8 cellular contexts compared by ENCODE assay signal in genomic region chr9:37119907-37120839, GRCh38. TPM values are rescaled to one million over a fixed set of nuclear protein-coding genes. Genes with fewer than 3 reads are reported as not detected.
DNase-seq lines count a peak whose midpoint lies in the region; ATAC-seq and TF ChIP-seq lines count a peak whose summit lies in the region.

TSS of gene ZCCHC7 (plus strand) at chr9:37120574.

- H3K4me2 ChIP-seq in parathyroid adenoma (ENCODE audit: low read length) = peak within 1 kb of the TSS; percentile 87

- DNase-seq in GM12865 (ENCODE audit: low read depth) (peak; percentile 97), NCI-H1417 treated with DMSO at 0.1 percent for 48 hours (lab: John Stamatoyannopoulos, UW) (peak; percentile 87), SW480 (ENCODE audit: low spot score) (peak; percentile 92), cardiac muscle cell (ENCODE audit: low read depth in 1 of 2, low spot score in 1 of 2) (peak; percentile 94 to 97), tibial nerve (ENCODE audit: low spot score in 2 of 2) (peak; percentile 95 to 97)
- DNase-seq in activated naive CD8-positive, alpha-beta T cell treated with anti-CD3 and anti-CD28 coated beads, Interleukin-2, amount 50 U/mL, for 24 hours = peak; percentile 97

- H3K27me3 ChIP-seq in cardiac muscle cell (no peaks in the 10 kb centered on the region), parathyroid adenoma (ENCODE audit: control insufficient read depth, insufficient read depth, low read length) (no peaks in the 10 kb centered on the region), tibial nerve (no peaks in the 10 kb centered on the region)

- H3K4me3 ChIP-seq in GM12865 (ENCODE audit: low read depth, low read length) = peak within 1 kb of the TSS; percentile 72
- peak within 1 kb of the TSS; percentile 76 for H3K4me3 ChIP-seq in cardiac muscle cell
- peak within 1 kb of the TSS; percentile 84 for H3K4me3 ChIP-seq in parathyroid adenoma (ENCODE audit: low read depth, low read length)
- H3K4me3 ChIP-seq in tibial nerve = peak within 1 kb of the TSS; percentile 75 to 96 (median 95)

- WGBS in tibial nerve, 2 donors = 4% methylated on average over 62 to 69 of the region's 82 CpGs

- H3K4me1 Mint-ChIP-seq in activated naive CD8-positive, alpha-beta T cell treated with anti-CD3 and anti-CD28 coated beads, Interleukin-2, amount 50 U/mL, for 24 hours = peaks cover 39% of the 10 kb centered on the region

- H3K4me1 ChIP-seq in cardiac muscle cell (ENCODE audit: low read depth) (peaks cover 5% of the 10 kb centered on the region), parathyroid adenoma (no peaks in the 10 kb centered on the region), tibial nerve (peaks cover 0 to 22% (median 9%) of the 10 kb centered on the region in 4 donors)

- peak within 1 kb of the TSS; percentile 96 for H3K27ac Mint-ChIP-seq in activated naive CD8-positive, alpha-beta T cell treated with anti-CD3 and anti-CD28 coated beads, Interleukin-2, amount 50 U/mL, for 24 hours

- TF ChIP-seq CTCF in GM12865 (IDR thresholded peaks at IDR 0.05; ENCODE audit: insufficient read depth, low read depth, low read length, missing control alignments) (no peak), cardiac muscle cell (IDR thresholded peaks at IDR 0.05; ENCODE audit: low read depth, low read length) (no peak), parathyroid adenoma (IDR thresholded peaks at IDR 0.05) (no peak), tibial nerve (IDR thresholded peaks at IDR 0.05) (peak in 1 of 5 experiments; percentile 6)

- peaks cover 17% of the 10 kb centered on the region for H3K36me3 Mint-ChIP-seq in activated naive CD8-positive, alpha-beta T cell treated with anti-CD3 and anti-CD28 coated beads, Interleukin-2, amount 50 U/mL, for 24 hours (ENCODE audit: low read depth)

- H3K9me3 ChIP-seq in cardiac muscle cell (ENCODE audit: low read depth) (no peaks in the 10 kb centered on the region), parathyroid adenoma (ENCODE audit: control insufficient read depth, low read length) (no peaks in the 10 kb centered on the region), tibial nerve (no peaks in the 10 kb centered on the region)

- TF ChIP-seq POLR2A in tibial nerve (IDR thresholded peaks at IDR 0.05) = peak; percentile 74 to 86

- peak within 1 kb of the TSS; percentile 93 for H2AFZ ChIP-seq in parathyroid adenoma

- peak; percentile 68 to 83 for TF ChIP-seq EP300 in tibial nerve (IDR thresholded peaks at IDR 0.05)

- ATAC-seq in HG02763 (IDR thresholded peaks at IDR 0.05; ENCODE audit: unreplicated experiment) = peak; percentile 94
- peak; percentile 98 for ATAC-seq in activated naive CD8-positive, alpha-beta T cell treated with anti-CD3 and anti-CD28 coated beads, Interleukin-2, amount 50 U/mL, for 24 hours

- no peaks in the 10 kb centered on the region for H3K36me3 ChIP-seq in cardiac muscle cell
- no peaks in the 10 kb centered on the region for H3K36me3 ChIP-seq in parathyroid adenoma (ENCODE audit: control insufficient read depth, insufficient read depth, low read length)
- no peaks in the 10 kb centered on the region for H3K36me3 ChIP-seq in tibial nerve

- no peaks in the 10 kb centered on the region for H3K27me3 Mint-ChIP-seq in activated naive CD8-positive, alpha-beta T cell treated with anti-CD3 and anti-CD28 coated beads, Interleukin-2, amount 50 U/mL, for 24 hours

- no peak within 1 kb of the TSS for H3K9ac ChIP-seq in parathyroid adenoma

- H3K4me3 Mint-ChIP-seq in activated naive CD8-positive, alpha-beta T cell treated with anti-CD3 and anti-CD28 coated beads, Interleukin-2, amount 50 U/mL, for 24 hours = peak within 1 kb of the TSS; percentile 87

- H3K27ac ChIP-seq in cardiac muscle cell (peak within 1 kb of the TSS; percentile 80), parathyroid adenoma (peak within 1 kb of the TSS; percentile 79), tibial nerve (peak within 1 kb of the TSS; percentile 68 to 97 (median 95))

- H3K79me2 ChIP-seq in parathyroid adenoma = peaks cover 5% of the 10 kb centered on the region

- peaks cover 6% of the 10 kb centered on the region for H3K9me3 Mint-ChIP-seq in activated naive CD8-positive, alpha-beta T cell treated with anti-CD3 and anti-CD28 coated beads, Interleukin-2, amount 50 U/mL, for 24 hours

RNA-seq across cellular contexts. Expression of gene ZCCHC7, which starts in this region (rescaled TPM):
- total RNA-seq in cardiac muscle cell (15.0 and 16.3 TPM in 2 replicates), tibial nerve (10 to 100 TPM; 11.8 to 24.7 (median 18.3) TPM)
- polyA plus RNA-seq in cardiac muscle cell = 18.8 and 28.3 TPM in 2 replicates

Comparison
In these comparisons a context has a peak if more than half of its experiments do, and no peak if none do; other contexts are left out.
1. Peak in every context shown above with its lines: DNase-seq, ATAC-seq, H3K4me3 ChIP-seq and H3K27ac ChIP-seq.